12 cellular contexts compared by ENCODE assay signal in the genomic region with DNA sequence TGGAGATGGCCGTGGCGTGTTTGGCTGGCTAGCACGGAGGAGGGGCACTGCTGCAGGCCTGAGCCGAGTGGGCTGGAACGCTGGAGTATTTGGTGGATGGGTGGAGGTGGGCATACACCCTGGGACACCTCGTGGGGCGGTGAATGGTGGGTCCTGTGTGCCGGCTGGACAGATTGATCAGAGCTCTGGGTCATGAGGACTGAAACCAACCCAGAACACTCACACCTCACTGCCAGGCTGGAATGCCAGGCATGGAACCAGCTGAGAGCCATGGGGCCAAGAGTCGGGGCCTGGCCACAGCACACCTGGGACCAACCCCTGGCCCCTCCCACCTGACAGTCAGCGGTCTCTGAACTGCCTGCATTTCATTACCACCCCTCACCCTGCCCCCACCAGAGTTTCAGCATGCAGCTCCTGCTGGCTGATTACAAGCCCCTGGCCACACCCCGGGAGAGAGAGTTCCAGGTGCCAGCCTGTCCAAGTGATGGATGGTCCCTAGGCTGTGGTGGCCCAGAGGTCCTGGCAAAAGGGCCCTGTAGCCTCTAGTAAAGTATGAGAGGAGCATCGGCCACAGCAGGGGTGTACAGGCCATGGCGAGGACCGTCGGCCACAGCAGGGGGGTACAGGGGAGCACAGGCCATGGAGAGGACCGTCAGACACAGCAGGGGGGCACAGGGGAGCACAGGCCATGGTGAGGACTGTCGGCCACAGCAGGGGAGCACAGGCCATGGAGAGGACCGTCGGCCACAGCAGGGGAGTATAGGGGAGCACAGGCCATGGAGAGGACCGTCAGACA.
DNase-seq lines count a peak whose midpoint lies in the region; ATAC-seq lines count a peak whose summit lies in the region.
"Had no signal": no experiment of that assay in that cellular context is flagged by ENCODE, and none has a peak within 500 bp of the region (broad histone marks: within the 10 kb centered on the region; RNA-seq: fewer than 3 reads in every experiment).

No MANE protein-coding gene starts in this region.

- no peaks in the 10 kb centered on the region for H3K9me3 Mint-ChIP-seq in stimulated activated naive B cell treated with anti-CD40 and anti-IgM and Interleukin-4, amounts not matched to agents 10 μg/mL and 1 μg/mL and 100 μg/mL, for 72 hours
- H3K9me3 Mint-ChIP-seq: neural crest cell; stimulated activated naive CD8-positive, alpha-beta T cell treated with anti-CD3 and anti-CD28 coated beads, Interleukin-15, Interleukin-2, amounts not matched to agents 100 ng/mL and 50 ng/mL, for 24 hours had no signal

- no peak overlapping the region for H3K4me3 Mint-ChIP-seq in stimulated activated naive B cell treated with anti-CD40 and anti-IgM and Interleukin-4, amounts not matched to agents 10 μg/mL and 1 μg/mL and 100 μg/mL, for 72 hours
- H3K4me3 Mint-ChIP-seq: neural crest cell; stimulated activated naive CD8-positive, alpha-beta T cell treated with anti-CD3 and anti-CD28 coated beads, Interleukin-15, Interleukin-2, amounts not matched to agents 100 ng/mL and 50 ng/mL, for 24 hours had no signal

- no peak overlapping the region for H3K27ac Mint-ChIP-seq in stimulated activated naive B cell treated with anti-CD40 and anti-IgM and Interleukin-4, amounts not matched to agents 10 μg/mL and 1 μg/mL and 100 μg/mL, for 72 hours
- H3K27ac Mint-ChIP-seq: stimulated activated naive CD8-positive, alpha-beta T cell treated with anti-CD3 and anti-CD28 coated beads, Interleukin-15, Interleukin-2, amounts not matched to agents 100 ng/mL and 50 ng/mL, for 24 hours had no signal

- H3K4me1 Mint-ChIP-seq in stimulated activated naive B cell treated with anti-CD40 and anti-IgM and Interleukin-4, amounts not matched to agents 10 μg/mL and 1 μg/mL and 100 μg/mL, for 72 hours, result peaks cover 35 to 57% of the 10 kb centered on the region in 2 donors

- peak; percentile 50 for DNase-seq in activated effector memory CD4-positive, alpha-beta T cell treated with anti-CD3 and anti-CD28 coated beads, Interleukin-2, amount 50 U/mL, for 16 hours
- no peak for DNase-seq in activated effector memory CD4-positive, alpha-beta T cell treated with Interleukin-2 at 50 U/mL for 16 hours
- peak; percentile 46 for DNase-seq in RPMI8226
- peak; percentile 64 for DNase-seq in left kidney (ENCODE audit: low read depth, low spot score)
- peak; percentile 0 for DNase-seq in stimulated activated naive B cell treated with anti-CD40 and anti-IgM and Interleukin-4, amounts not matched to agents 10 μg/mL and 1 μg/mL and 100 μg/mL, for 72 hours
- no peak for DNase-seq in NCI-H2107 (lab: John Stamatoyannopoulos, UW)
- DNase-seq in activated gamma-delta T cell (lab: John Stamatoyannopoulos, UW), result no peak
- DNase-seq: hypothalamus, NCI-H2081 treated with DMSO at 0.1 percent for 48 hours had no signal

- peaks cover 17 to 32% of the 10 kb centered on the region in 2 donors for H3K27me3 Mint-ChIP-seq in stimulated activated naive B cell treated with anti-CD40 and anti-IgM and Interleukin-4, amounts not matched to agents 10 μg/mL and 1 μg/mL and 100 μg/mL, for 72 hours

- ATAC-seq in stimulated activated naive B cell treated with anti-CD40 and anti-IgM and Interleukin-4, amounts not matched to agents 10 μg/mL and 1 μg/mL and 100 μg/mL, for 72 hours (replicated peaks), result no peak
- ATAC-seq in HG02588 (IDR thresholded peaks at IDR 0.05; ENCODE audit: unreplicated experiment), result no peak

- H3K36me3 Mint-ChIP-seq in stimulated activated naive B cell treated with anti-CD40 and anti-IgM and Interleukin-4, amounts not matched to agents 10 μg/mL and 1 μg/mL and 100 μg/mL, for 72 hours, result no peaks in the 10 kb centered on the region

Comparison
In these comparisons a context has a peak if more than half of its experiments do, and no peak if none do; other contexts are left out.
1. DNase-seq: peak in activated effector memory CD4-positive, alpha-beta T cell treated with anti-CD3 and anti-CD28 coated beads, Interleukin-2, amount 50 U/mL, for 16 hours (single experiment), RPMI8226 (single experiment), left kidney (single experiment) and stimulated activated naive B cell treated with anti-CD40 and anti-IgM and Interleukin-4, amounts not matched to agents 10 μg/mL and 1 μg/mL and 100 μg/mL, for 72 hours (single experiment); none in activated effector memory CD4-positive, alpha-beta T cell treated with Interleukin-2 at 50 U/mL for 16 hours (single experiment), NCI-H2107 (single experiment) and activated gamma-delta T cell (single experiment).